In genomic region chr11:130672911-130673310, GRCh38 we compare ENCODE assay signal across 17 cellular contexts.
A peak's percentile ranks its signal among the peaks of the same experiment; 100 is the strongest.
DNase-seq lines count a peak whose midpoint lies in the region; ATAC-seq and TF ChIP-seq lines count a peak whose summit lies in the region.
"Had no signal": no experiment of that assay in that cellular context is flagged by ENCODE, and none has a peak within 500 bp of the region (broad histone marks: within the 10 kb centered on the region; RNA-seq: fewer than 3 reads in every experiment).

No MANE protein-coding gene starts in this region.

- no peaks in the 10 kb centered on the region for H3K36me3 ChIP-seq in ascending aorta
- no peaks in the 10 kb centered on the region for H3K36me3 ChIP-seq in kidney epithelial cell (ENCODE audit: control insufficient read depth, insufficient read depth, low read length)
- no peaks in the 10 kb centered on the region for H3K36me3 ChIP-seq in stomach smooth muscle (ENCODE audit: control insufficient read depth in 2 of 2, insufficient read depth in 2 of 2, low read length in 2 of 2)
- H3K36me3 ChIP-seq: colonic mucosa, SJCRH30 had no signal

- H3K27ac ChIP-seq in ascending aorta = peak overlapping the region; percentile 16 to 94
- peak overlapping the region; percentile 79 for H3K27ac ChIP-seq in stomach smooth muscle (ENCODE audit: low read length)
- H3K27ac ChIP-seq: colonic mucosa, SJCRH30 had no signal

- ATAC-seq in GM19328 (IDR thresholded peaks at IDR 0.05; ENCODE audit: unreplicated experiment) (no peak), GM21447 (IDR thresholded peaks at IDR 0.05; ENCODE audit: unreplicated experiment) (no peak)

- DNase-seq in LHCN-M2 (ENCODE audit: low read depth) (peak; percentile 23), ascending aorta (ENCODE audit: low spot score in 2 of 2) (no peak), kidney epithelial cell (ENCODE audit: low read depth) (peak; percentile 56), cerebellar nuclear complex (lab: John Stamatoyannopoulos, UW) (no peak), hypothalamus (lab: John Stamatoyannopoulos, UW) (no peak)
- DNase-seq: activated CD4-positive, alpha-beta T cell treated with anti-CD3 and anti-CD28 coated beads, Interleukin-2, amount 10 ng/mL, durations not matched to agents 24 days and 14 days; activated naive CD8-positive, alpha-beta T cell treated with anti-CD3 and anti-CD28 coated beads for 36 hours; activated T-cell treated with anti-CD3 and anti-CD28 coated beads, Interleukin-2, amount 50 U/mL, for 48 hours; C1 segment of cervical spinal cord; DMS79; erythroblast; stimulated activated CD4-positive, alpha-beta T cell treated with anti-CD3 and anti-CD28 coated beads, Interleukin-4, amount 100 ng/mL, for 1 hour had no signal

- H3K9ac ChIP-seq in stomach smooth muscle (ENCODE audit: low read length in 2 of 2) = no peak overlapping the region

- H3K4me3 ChIP-seq in ascending aorta = no peak overlapping the region
- H3K4me3 ChIP-seq in kidney epithelial cell (ENCODE audit: low read depth, low read length) = no peak overlapping the region
- no peak overlapping the region for H3K4me3 ChIP-seq in stomach smooth muscle (ENCODE audit: low read length in 2 of 2)
- H3K4me3 ChIP-seq: colonic mucosa, SJCRH30 had no signal

- H3K9me3 ChIP-seq in ascending aorta (no peaks in the 10 kb centered on the region), stomach smooth muscle (ENCODE audit: control insufficient read depth in 2 of 2, low read length in 2 of 2) (no peaks in the 10 kb centered on the region)
- H3K9me3 ChIP-seq: colonic mucosa, SJCRH30 had no signal

- H3K4me1 ChIP-seq in ascending aorta (peaks cover 18 to 60% of the 10 kb centered on the region in 2 donors), stomach smooth muscle (ENCODE audit: control insufficient read depth, insufficient read depth, low read length) (peaks cover 61% of the 10 kb centered on the region)
- H3K4me1 ChIP-seq: colonic mucosa had no signal

- TF ChIP-seq CTCF in ascending aorta (IDR thresholded peaks at IDR 0.05) (no peak), kidney epithelial cell (IDR thresholded peaks at IDR 0.05; ENCODE audit: insufficient read depth, low read length, poor library complexity, severe bottlenecking) (no peak)

- intact Hi-C loops in ascending aorta (cut with DNase I) = loop anchor here (5.0 kb wide), 1 partner anchor 189 kb away; no protein-coding TSS in a partner anchor

- H3K27me3 ChIP-seq in ascending aorta (no peaks in the 10 kb centered on the region), kidney epithelial cell (ENCODE audit: control insufficient read depth, insufficient read depth, low read length) (no peaks in the 10 kb centered on the region), stomach smooth muscle (ENCODE audit: control insufficient read depth in 1 of 2, insufficient read depth in 2 of 2, low read length in 2 of 2) (no peaks in the 10 kb centered on the region)
- H3K27me3 ChIP-seq: colonic mucosa, SJCRH30 had no signal

Comparison
In these comparisons a context has a peak if more than half of its experiments do, and no peak if none do; other contexts are left out.
1. DNase-seq: peak in LHCN-M2 (single experiment) and kidney epithelial cell (single experiment); none in ascending aorta (0 of 2), cerebellar nuclear complex (0 of 2) and hypothalamus (0 of 51).